In the genomic region with DNA sequence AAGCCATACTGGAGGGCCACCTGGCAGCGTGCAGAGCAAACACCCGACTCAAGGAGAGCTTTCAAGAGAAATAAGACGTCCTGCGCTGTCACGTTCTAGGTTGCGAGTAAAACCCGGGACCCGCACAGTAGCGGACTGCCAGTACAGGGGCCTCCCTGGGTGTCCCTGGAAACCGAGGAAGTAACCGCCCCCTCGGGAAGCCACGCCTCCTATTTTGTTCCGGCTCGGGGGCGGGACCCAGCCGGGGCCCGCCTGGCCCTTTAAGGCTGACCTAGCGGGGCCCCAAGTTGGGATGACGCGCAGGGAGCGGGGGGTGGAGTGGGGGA, we compare ENCODE assay signal across 8 cellular contexts. TPM values are rescaled to one million over a fixed set of nuclear protein-coding genes. Genes with fewer than 3 reads are reported as not detected.
DNase-seq lines count a peak whose midpoint lies in the region; ATAC-seq and TF ChIP-seq lines count a peak whose summit lies in the region.

No MANE protein-coding gene starts in this region.

- no peak for DNase-seq in AG04449 (ENCODE audit: low read depth, low spot score)
- peak; percentile 53 for DNase-seq in NCI-H345 treated with DMSO at 0.1 percent for 48 hours (lab: John Stamatoyannopoulos, UW; ENCODE audit: unreplicated experiment)
- DNase-seq in activated CD4-positive, CD25-positive, alpha-beta regulatory T cell (lab: John Stamatoyannopoulos, UW) = peak; percentile 86 to 89 (median 88)
- peak; percentile 93 for DNase-seq in central memory CD4-positive, alpha-beta T cell
- no peak for DNase-seq in kidney epithelial cell (ENCODE audit: low read depth)
- peak; percentile 97 for DNase-seq in stimulated activated CD4-positive, alpha-beta T cell treated with anti-CD3 and anti-CD28 coated beads, Interleukin-15, amount 100 ng/mL, for 24 hours

- H3K4me3 ChIP-seq in AG04449 (ENCODE audit: low read depth, low read length) (peak overlapping the region; percentile 81), kidney epithelial cell (ENCODE audit: low read depth, low read length) (peak overlapping the region; percentile 44)

- POLR2A ChIA-PET in AG04449 (lab: Yijun Ruan, JAX) = interaction anchor here (1.2 to 1.4 kb wide), 2 partner anchors 45 to 768 kb away, joined by 3 to 4 read pairs; partner anchors contain the start of gene MANF

- no peaks in the 10 kb centered on the region for H3K36me3 ChIP-seq in kidney epithelial cell (ENCODE audit: control insufficient read depth, insufficient read depth, low read length)

- peak; percentile 66 for ATAC-seq in GM18868 (IDR thresholded peaks at IDR 0.05; ENCODE audit: unreplicated experiment)
- ATAC-seq in HG03095 (IDR thresholded peaks at IDR 0.05; ENCODE audit: unreplicated experiment) = peak; percentile 67

- TF ChIP-seq CTCF in AG04449 (IDR thresholded peaks at IDR 0.05; ENCODE audit: insufficient read depth, low read length, missing control alignments) (no peak), kidney epithelial cell (IDR thresholded peaks at IDR 0.05; ENCODE audit: insufficient read depth, low read length, poor library complexity, severe bottlenecking) (no peak)

- CTCF ChIA-PET in AG04449 (lab: Yijun Ruan, JAX) = interaction anchor here (0.7 to 14.8 kb wide), 39 partner anchors 9 to 1065 kb away, joined by 3 to 819 read pairs (median 10); partner anchors contain the start of genes C3orf18, CYB561D2, DCAF1 and HEMK1

- peaks cover 8% of the 10 kb centered on the region for H3K27me3 ChIP-seq in kidney epithelial cell (ENCODE audit: control insufficient read depth, insufficient read depth, low read length)

RNA-seq across cellular contexts. Expression of gene MAPKAPK3, which starts 0.2 kb away (rescaled TPM):
- total RNA-seq in kidney epithelial cell = 61.1 and 66.2 TPM in 2 replicates

RNA-seq across cellular contexts. Expression of gene CISH, which starts 5.2 kb away (rescaled TPM):
- 3.8 and 4.8 TPM in 2 replicates for total RNA-seq in kidney epithelial cell

RNA-seq across cellular contexts. Expression of gene HEMK1, which starts 47.4 kb away (rescaled TPM):
- total RNA-seq in kidney epithelial cell = 15.3 and 15.6 TPM in 2 replicates

RNA-seq across cellular contexts. Expression of gene C3orf18, which starts 49.2 kb away (rescaled TPM):
- 5.9 and 11.3 TPM in 2 replicates for total RNA-seq in kidney epithelial cell

RNA-seq across cellular contexts. Expression of gene DOCK3, which starts 58.0 kb away (rescaled TPM):
- 1.4 and 1.7 TPM in 2 replicates for total RNA-seq in kidney epithelial cell

Comparison
In these comparisons a context has a peak if more than half of its experiments do, and no peak if none do; other contexts are left out.
1. DNase-seq: peak in NCI-H345 treated with DMSO at 0.1 percent for 48 hours (single experiment), activated CD4-positive, CD25-positive, alpha-beta regulatory T cell (4 of 4), central memory CD4-positive, alpha-beta T cell (single experiment) and stimulated activated CD4-positive, alpha-beta T cell treated with anti-CD3 and anti-CD28 coated beads, Interleukin-15, amount 100 ng/mL, for 24 hours (single experiment); none in AG04449 (single experiment) and kidney epithelial cell (single experiment).